Comparison of ENCODE assay signal across 27 cellular contexts in genomic region chr14:33098016-33098415, GRCh38.
"Had no signal": no experiment of that assay in that cellular context is flagged by ENCODE, and none has a peak within 500 bp of the region (broad histone marks: within the 10 kb centered on the region; RNA-seq: fewer than 3 reads in every experiment).

No MANE protein-coding gene starts in this region.

- ATAC-seq: stimulated activated effector memory CD8-positive, alpha-beta T cell treated with anti-CD3 and anti-CD28 coated beads, Interleukin-12 subunit alpha, Interleukin-12 subunit beta, amount 100 ng/mL, for 72 hours; stimulated activated memory B cell treated with anti-CD40 and anti-IgM and Interleukin-4, amounts not matched to agents 10 μg/mL and 1 μg/mL and 100 μg/mL, for 72 hours; stimulated activated naive B cell treated with anti-CD40 and anti-IgM and Interleukin-4, amounts not matched to agents 10 μg/mL and 1 μg/mL and 100 μg/mL, for 72 hours; stimulated activated naive CD8-positive, alpha-beta T cell treated with anti-CD3 and anti-CD28 coated beads, Interleukin-15, amount 100 ng/mL, for 72 hours; stimulated activated naive CD8-positive, alpha-beta T cell treated with anti-CD3 and anti-CD28 coated beads, Interleukin-15, Interleukin-2, amounts not matched to agents 100 U/mL and 50 U/mL, for 24 hours; upper lobe of right lung had no signal

- H3K4me1 ChIP-seq: stomach, suprapubic skin, testis, thyroid gland, tibial artery, tibial nerve, upper lobe of left lung, upper lobe of right lung, uterus, vagina had no signal

- FAIRE-seq: urothelium cell line had no signal

- H3K4me3 ChIP-seq: stomach, suprapubic skin, testis, thoracic aorta, thyroid gland, tibial artery, tibial nerve, transverse colon, upper lobe of left lung, upper lobe of right lung, uterus, vagina had no signal

- H3K9me3 ChIP-seq: suprapubic skin, testis, thoracic aorta, thyroid gland, transverse colon, upper lobe of left lung, upper lobe of right lung, uterus, vagina had no signal

- H3K27ac ChIP-seq: stomach, suprapubic skin, testis, thoracic aorta, thyroid gland, tibial artery, tibial nerve, transverse colon, upper lobe of left lung, upper lobe of right lung, uterus, vagina had no signal

- DNase-seq: stimulated activated CD4-positive, alpha-beta T cell treated with anti-CD3 and anti-CD28 coated beads, Interleukin-2, amount 100 ng/mL, for 48 hours; stimulated activated CD4-positive, alpha-beta T cell treated with anti-CD3 and anti-CD28 coated beads, Interleukin-4, amount 100 ng/mL, for 1 hour; stimulated activated CD4-positive, alpha-beta T cell treated with anti-CD3 and anti-CD28 coated beads, Interleukin-4, amount 100 ng/mL, for 24 hours; stimulated activated CD4-positive, alpha-beta T cell treated with anti-CD3 and anti-CD28 coated beads, Interleukin-4, amount 100 ng/mL, for 4 hours; stimulated activated CD8-positive, alpha-beta memory T cell treated with anti-CD3 and anti-CD28 coated beads, Interleukin-4, amount 100 ng/mL, for 48 hours; stimulated activated naive B cell treated with anti-CD40 and anti-IgM and Interleukin-4, amounts not matched to agents 10 μg/mL and 1 μg/mL and 100 μg/mL, for 72 hours; stimulated activated naive CD4-positive, alpha-beta T cell; stimulated activated naive CD4-positive, alpha-beta T cell treated with Interleukin-2 at 50 U/mL for 16 hours; stimulated activated naive CD8-positive, alpha-beta T cell treated with anti-CD3 and anti-CD28 coated beads, Interleukin-15, amount 100 ng/mL, for 72 hours; stimulated activated naive CD8-positive, alpha-beta T cell treated with anti-CD3 and anti-CD28 coated beads, Interleukin-15, Interleukin-2, amounts not matched to agents 100 U/mL and 50 U/mL, for 24 hours; stomach; substantia nigra; testis; thyroid gland; tibial artery; transverse colon; trophoblast cell; upper lobe of left lung; upper lobe of right lung; uterus had no signal

- H3K27me3 ChIP-seq: stomach, suprapubic skin, testis, thyroid gland, tibial artery, tibial nerve, transverse colon, upper lobe of left lung, upper lobe of right lung, uterus, vagina had no signal

- H3K36me3 ChIP-seq: stomach, suprapubic skin, thoracic aorta, thyroid gland, tibial artery, tibial nerve, transverse colon, upper lobe of left lung, upper lobe of right lung, uterus, vagina had no signal
